8 cellular contexts compared by ENCODE assay signal in the genomic region with DNA sequence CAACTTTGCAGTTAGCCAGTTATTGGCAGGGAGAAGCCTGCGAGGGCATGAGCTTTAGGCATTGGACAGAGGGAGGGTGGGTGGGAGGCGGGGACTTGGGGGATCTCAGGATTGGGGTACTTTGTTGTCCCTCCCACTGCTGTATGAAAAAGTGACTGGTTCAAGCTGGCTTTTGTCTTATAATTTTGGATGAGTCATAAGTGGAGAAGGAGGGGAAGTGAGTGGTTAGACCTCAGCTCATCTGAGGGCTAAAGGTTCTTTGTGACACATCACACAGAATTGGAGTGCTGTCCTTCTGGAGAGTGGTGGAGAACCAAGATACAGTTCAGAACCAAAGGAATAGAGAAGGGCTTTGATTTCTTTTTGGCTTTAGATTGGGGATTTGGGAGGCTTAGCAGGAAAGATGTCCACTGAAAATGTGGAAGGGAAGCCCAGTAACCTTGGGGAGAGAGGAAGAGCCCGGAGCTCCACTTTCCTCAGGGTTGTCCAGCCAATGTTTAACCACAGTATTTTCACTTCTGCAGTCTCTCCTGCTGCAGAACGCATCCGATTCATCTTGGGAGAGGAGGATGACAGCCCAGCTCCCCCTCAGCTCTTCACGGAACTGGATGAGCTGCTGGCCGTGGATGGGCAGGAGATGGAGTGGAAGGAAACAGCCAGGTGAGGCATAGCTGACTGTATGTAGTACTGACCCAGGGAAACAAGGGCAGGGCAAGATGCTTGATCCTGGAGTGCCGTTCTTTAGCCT. TPM values are rescaled to one million over a fixed set of nuclear protein-coding genes. Genes with fewer than 3 reads are reported as not detected.
A peak's percentile ranks its signal among the peaks of the same experiment; 100 is the strongest.
DNase-seq lines count a peak whose midpoint lies in the region; ATAC-seq and TF ChIP-seq lines count a peak whose summit lies in the region.

A gene (plus strand): TSS at position 175 of the 748 bp plus-strand sequence.

- H3K36me3 ChIP-seq in adrenal gland (replicated peaks in 1 of 2), result no peaks in the 10 kb centered on the region

- intact Hi-C loops in adrenal gland (cut with DNase I), result no loop called here

- H3K4me3 ChIP-seq in NB4 (ENCODE audit: low read depth, low read length) (no peak within 1 kb of the TSS), adrenal gland (no peak within 1 kb of the TSS)

- 72 to 82% (median 81%) methylated on average over 8 of the region's 8 CpGs for WGBS in adrenal gland, 4 donors

- H3K9me3 ChIP-seq in adrenal gland (replicated peaks in 1 of 3), result no peaks in the 10 kb centered on the region

- DNase-seq in NB4 (ENCODE audit: low read depth), result peak; percentile 48
- DNase-seq in foreskin melanocyte, result peak; percentile 38
- no peak for DNase-seq in adrenal gland
- no peak for DNase-seq in NCI-H1694 treated with DMSO at 0.1 percent for 48 hours (lab: John Stamatoyannopoulos, UW)
- no peak for DNase-seq in stimulated activated CD4-positive, alpha-beta T cell treated with anti-CD3 and anti-CD28 coated beads, Interleukin-4, amount 100 ng/mL, for 24 hours
- no peak for DNase-seq in SHP77 (lab: John Stamatoyannopoulos, UW)

- no peaks in the 10 kb centered on the region for H3K27me3 ChIP-seq in adrenal gland

- TF ChIP-seq CTCF in NB4 (IDR thresholded peaks at IDR 0.05; ENCODE audit: low read depth, low read length) (no peak), adrenal gland (IDR thresholded peaks at IDR 0.05) (no peak)

- no peaks in the 10 kb centered on the region for H3K4me1 ChIP-seq in adrenal gland (replicated peaks in 1 of 2)

- no peak within 1 kb of the TSS for H3K27ac ChIP-seq in adrenal gland

- ATAC-seq in GM18858 (IDR thresholded peaks at IDR 0.05; ENCODE audit: unreplicated experiment), result peak; percentile 100
- ATAC-seq in HG02571 (IDR thresholded peaks at IDR 0.05; ENCODE audit: unreplicated experiment), result peak; percentile 99

- TF ChIP-seq POLR2A in NB4 (IDR thresholded peaks at IDR 0.05; ENCODE audit: extremely low read depth, insufficient read length), result no peak
- TF ChIP-seq POLR2A in adrenal gland (IDR thresholded peaks at IDR 0.05), result no peak

RNA-seq across cellular contexts. Expression of the gene that starts here (rescaled TPM):
- 1 to 10 TPM in 2 of 8 donors, under 1 TPM in 6; 0.31 to 1.5 (median 0.70) TPM for total RNA-seq in adrenal gland
- polyA plus RNA-seq in adrenal gland, result under 1 TPM; 0.24 to 0.57 (median 0.37) TPM

Comparison
In these comparisons a context has a peak if more than half of its experiments do, and no peak if none do; other contexts are left out.
1. DNase-seq: peak in NB4 (single experiment) and foreskin melanocyte (single experiment); none in adrenal gland (0 of 7), NCI-H1694 treated with DMSO at 0.1 percent for 48 hours (single experiment), stimulated activated CD4-positive, alpha-beta T cell treated with anti-CD3 and anti-CD28 coated beads, Interleukin-4, amount 100 ng/mL, for 24 hours (single experiment) and SHP77 (0 of 2).